8 cellular contexts compared by ENCODE assay signal in genomic region chr6:31659649-31660223, GRCh38. TPM values are rescaled to one million over a fixed set of nuclear protein-coding genes. Genes with fewer than 3 reads are reported as not detected.
A peak's percentile ranks its signal among the peaks of the same experiment; 100 is the strongest.
DNase-seq lines count a peak whose midpoint lies in the region; ATAC-seq and TF ChIP-seq lines count a peak whose summit lies in the region.

No MANE protein-coding gene starts in this region.

- H3K4me3 ChIP-seq in WI38 (ENCODE audit: low read depth, low read length) (peak overlapping the region; percentile 93), gastroesophageal sphincter (peak overlapping the region; percentile 56 to 81), psoas muscle (peak overlapping the region; percentile 79)

- DNase-seq in Right ventricle myocardium superior (no peak), Right ventricle myocardium inferior (ENCODE audit: missing footprints) (no peak), psoas muscle (no peak), hippocampal formation (lab: John Stamatoyannopoulos, UW) (no peak), NCI-H1105 (lab: John Stamatoyannopoulos, UW) (no peak)

- peak in 1 of 2 donors; percentile 10 for TF ChIP-seq POLR2A in gastroesophageal sphincter (IDR thresholded peaks at IDR 0.05)

- H3K4me1 ChIP-seq in gastroesophageal sphincter: peaks cover 8 to 89% (median 36%) of the 10 kb centered on the region in 3 donors
- H3K4me1 ChIP-seq in psoas muscle: peaks cover 51% of the 10 kb centered on the region

- H3K27me3 ChIP-seq in gastroesophageal sphincter (no peaks in the 10 kb centered on the region), psoas muscle (ENCODE audit: insufficient read depth in 3 of 3, low read length in 2 of 3) (no peaks in the 10 kb centered on the region)

- H3K9me3 ChIP-seq in gastroesophageal sphincter (no peaks in the 10 kb centered on the region), psoas muscle (no peaks in the 10 kb centered on the region)

- H3K36me3 ChIP-seq in gastroesophageal sphincter (peaks cover 0 to 53% of the 10 kb centered on the region in 2 donors), psoas muscle (ENCODE audit: insufficient read depth in 1 of 2, low read depth in 1 of 2) (peaks cover 3 to 48% of the 10 kb centered on the region in 2 donors)

- peak overlapping the region; percentile 50 to 89 (median 86) for H3K27ac ChIP-seq in gastroesophageal sphincter
- H3K27ac ChIP-seq in psoas muscle: peak overlapping the region; percentile 94

- WGBS in gastroesophageal sphincter (ENCODE audit: low coverage in 1 of 2), 2 donors: no CpG with 5 or more reads among the region's 10 CpGs
- WGBS in psoas muscle, 3 donors: 19 to 29% (median 23%) methylated on average over 10 of the region's 10 CpGs

- TF ChIP-seq CTCF in WI38 (IDR thresholded peaks at IDR 0.05; ENCODE audit: low read depth, low read length) (no peak), gastroesophageal sphincter (IDR thresholded peaks at IDR 0.05) (no peak), psoas muscle (IDR thresholded peaks at IDR 0.05) (no peak)

- intact Hi-C loops in Right ventricle myocardium superior (cut with DNase I) (no loop called here), Right ventricle myocardium inferior (cut with DNase I) (loop anchor here (5.0 to 10.0 kb wide), 2 partner anchors 298 to 515 kb away; partner anchors contain the start of genes AGPAT1, NELFE, RNF5 and SKIC2), psoas muscle (cut with DNase I) (loop anchor here in 1 of 2 donors (5.0 kb wide), 1 partner anchor 112 kb away; the partner anchor contains the start of genes ATP6V1G2 and NFKBIL1)

- no peak for TF ChIP-seq EP300 in gastroesophageal sphincter (IDR thresholded peaks at IDR 0.05)

- peak; percentile 2 for ATAC-seq in Right ventricle myocardium superior (ENCODE audit: poor library complexity)
- ATAC-seq in Right ventricle myocardium inferior: no peak
- ATAC-seq in gastroesophageal sphincter: no peak
- ATAC-seq in psoas muscle: peak in 2 of 4 donors; percentile 16
- no peak for ATAC-seq in GM21390 (IDR thresholded peaks at IDR 0.05; ENCODE audit: unreplicated experiment)

RNA-seq across cellular contexts. Expression of gene C6orf47, which starts 0.8 kb away (rescaled TPM):
- total RNA-seq in Right ventricle myocardium superior (16.5 TPM), Right ventricle myocardium inferior (17.0 TPM), gastroesophageal sphincter (10 to 100 TPM; 30.0 to 40.0 (median 36.1) TPM), psoas muscle (10 to 100 TPM; 13.5 to 21.2 (median 16.1) TPM)
- 10 to 100 TPM; 19.4 to 36.0 (median 22.9) TPM for polyA plus RNA-seq in psoas muscle

RNA-seq across cellular contexts. Expression of gene APOM, which starts 4.0 kb away (rescaled TPM):
- total RNA-seq in Right ventricle myocardium superior: 1.9 TPM
- 0.87 TPM for total RNA-seq in Right ventricle myocardium inferior
- total RNA-seq in gastroesophageal sphincter: 1 to 10 TPM in 3 of 4 donors, under 1 TPM in 1; 0.62 to 7.4 (median 3.2) TPM
- total RNA-seq in psoas muscle: 1 to 10 TPM; 1.9 to 3.0 (median 2.3) TPM
- polyA plus RNA-seq in psoas muscle: 1 to 10 TPM; 1.8 to 3.5 (median 2.0) TPM

RNA-seq across cellular contexts. Expression of gene GPANK1, which starts 5.1 kb away (rescaled TPM):
- total RNA-seq in Right ventricle myocardium superior: 19.2 TPM
- 17.1 TPM for total RNA-seq in Right ventricle myocardium inferior
- 10 to 100 TPM; 17.1 to 22.3 (median 17.9) TPM for total RNA-seq in gastroesophageal sphincter
- total RNA-seq in psoas muscle: 10 to 100 TPM; 13.6 to 22.6 (median 15.3) TPM
- 10 to 100 TPM; 23.5 to 49.7 (median 24.2) TPM for polyA plus RNA-seq in psoas muscle

RNA-seq across cellular contexts. Expression of gene CSNK2B, which starts 6.1 kb away (rescaled TPM):
- total RNA-seq in Right ventricle myocardium superior (95.1 TPM), Right ventricle myocardium inferior (97.3 TPM), gastroesophageal sphincter (100 to 1,000 TPM; 162 to 197 (median 167) TPM), psoas muscle (100 to 1,000 TPM; 102 to 129 (median 103) TPM)
- 100 to 1,000 TPM; 151 to 208 (median 160) TPM for polyA plus RNA-seq in psoas muscle

RNA-seq across cellular contexts. Expression of gene BAG6, which starts 7.3 kb away (rescaled TPM):
- 253 TPM for total RNA-seq in Right ventricle myocardium superior
- total RNA-seq in Right ventricle myocardium inferior: 260 TPM
- 100 to 1,000 TPM; 131 to 252 (median 190) TPM for total RNA-seq in gastroesophageal sphincter
- 100 to 1,000 TPM; 317 to 370 (median 341) TPM for total RNA-seq in psoas muscle
- polyA plus RNA-seq in psoas muscle: 100 to 1,000 TPM; 294 to 419 (median 302) TPM
